ENCODE assay signal across 1 cellular context in the genomic region with DNA sequence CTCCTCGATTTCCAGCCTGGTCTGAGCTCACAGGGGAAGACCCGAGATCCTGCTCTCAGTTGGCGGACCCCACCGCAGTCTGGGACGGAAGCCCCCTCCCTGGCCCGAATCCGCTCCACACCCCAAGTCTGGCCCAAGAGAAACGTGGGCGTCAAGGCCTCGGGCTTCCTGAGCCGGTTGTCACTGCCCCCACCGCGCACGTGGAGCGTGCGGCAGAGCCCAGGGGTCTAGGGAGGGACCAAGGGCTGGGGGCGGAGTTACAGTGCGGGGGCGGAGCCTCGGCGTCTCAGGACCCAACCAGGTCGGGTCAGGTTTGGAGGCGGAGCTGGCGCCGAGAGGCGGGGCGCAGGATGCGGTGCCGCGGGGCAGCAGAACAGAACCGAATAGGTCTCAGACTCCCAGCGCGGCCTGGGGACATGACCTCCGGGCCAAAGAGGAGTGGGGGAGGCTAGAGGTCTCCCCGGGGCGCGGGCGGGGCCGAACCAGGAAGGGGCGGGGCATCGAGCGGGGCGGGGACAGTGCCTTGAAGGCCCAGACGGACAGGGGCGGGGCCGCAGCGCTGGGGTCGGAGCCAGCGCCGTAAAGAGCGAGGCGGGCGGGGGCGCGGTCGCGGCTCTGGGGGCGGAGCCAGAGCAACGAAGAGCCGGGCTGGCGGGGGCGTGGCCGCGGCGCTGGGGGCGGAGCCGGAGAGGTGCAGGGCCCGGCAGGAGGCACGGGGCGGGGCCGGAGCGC.
TF ChIP-seq lines count a peak whose summit lies in the region.

No MANE protein-coding gene starts in this region.

TF ChIP-seq in HepG2, 621 proteins besides CTCF, POLR2A, EP300 and RAD21 (continued from another document and continues in another):
- TF ChIP-seq, protein P1, sequence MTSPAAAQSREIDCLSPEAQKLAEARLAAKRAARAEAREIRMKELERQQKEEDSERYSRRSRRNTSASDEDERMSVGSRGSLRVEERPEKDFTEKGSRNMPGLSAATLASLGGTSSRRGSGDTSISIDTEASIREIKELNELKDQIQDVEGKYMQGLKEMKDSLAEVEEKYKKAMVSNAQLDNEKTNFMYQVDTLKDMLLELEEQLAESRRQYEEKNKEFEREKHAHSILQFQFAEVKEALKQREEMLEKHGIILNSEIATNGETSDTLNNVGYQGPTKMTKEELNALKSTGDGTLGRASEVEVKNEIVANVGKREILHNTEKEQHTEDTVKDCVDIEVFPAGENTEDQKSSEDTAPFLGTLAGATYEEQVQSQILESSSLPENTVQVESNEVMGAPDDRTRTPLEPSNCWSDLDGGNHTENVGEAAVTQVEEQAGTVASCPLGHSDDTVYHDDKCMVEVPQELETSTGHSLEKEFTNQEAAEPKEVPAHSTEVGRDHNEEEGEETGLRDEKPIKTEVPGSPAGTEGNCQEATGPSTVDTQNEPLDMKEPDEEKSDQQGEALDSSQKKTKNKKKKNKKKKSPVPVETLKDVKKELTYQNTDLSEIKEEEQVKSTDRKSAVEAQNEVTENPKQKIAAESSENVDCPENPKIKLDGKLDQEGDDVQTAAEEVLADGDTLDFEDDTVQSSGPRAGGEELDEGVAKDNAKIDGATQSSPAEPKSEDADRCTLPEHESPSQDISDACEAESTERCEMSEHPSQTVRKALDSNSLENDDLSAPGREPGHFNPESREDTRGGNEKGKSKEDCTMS (CRISPR knock-in tag; conservative IDR thresholded peaks at IDR 0.05), result no peak
- TF ChIP-seq U2AF2 (IDR thresholded peaks at IDR 0.05; ENCODE audit: low read depth, low read length) (no peak), ZNF562 (CRISPR knock-in tag; IDR thresholded peaks at IDR 0.05; ENCODE audit: borderline replicate concordance) (no peak; the same call in 1 of the 2 replicates), FOXK1 (CRISPR knock-in tag; IDR thresholded peaks at IDR 0.05; ENCODE audit: borderline replicate concordance, low read depth) (peak; percentile 51; the same call in 1 of the 2 replicates), IRF2 (CRISPR knock-in tag; IDR thresholded peaks at IDR 0.05) (peak; percentile 49; the same call in 1 of the 2 replicates), NRL (CRISPR knock-in tag; IDR thresholded peaks at IDR 0.05; ENCODE audit: borderline replicate concordance) (peak; percentile 99), SYNCRIP (IDR thresholded peaks at IDR 0.05; ENCODE audit: insufficient read depth, low read depth, low read length) (no peak), TCF7 (IDR thresholded peaks at IDR 0.05; ENCODE audit: low read depth) (no peak), ARNT (IDR thresholded peaks at IDR 0.05) (no peak), CBX1 (IDR thresholded peaks at IDR 0.05; ENCODE audit: low read depth) (peak; percentile 18), ZBTB7A (CRISPR knock-in tag; IDR thresholded peaks at IDR 0.05) (peak; percentile 97), RBFOX2 (IDR thresholded peaks at IDR 0.05; ENCODE audit: low read depth, low read length) (peak; percentile 66; the same call in 1 of the 2 replicates), KLF9 (CRISPR knock-in tag; IDR thresholded peaks at IDR 0.05; ENCODE audit: low read depth) (0 out of 2 replicates have a peak, but pooled peaks have one; percentile 60), ZBTB37 (CRISPR knock-in tag; IDR thresholded peaks at IDR 0.05) (no peak), PRPF4 (IDR thresholded peaks at IDR 0.05; ENCODE audit: low read depth, low read length, poor library complexity, severe bottlenecking) (no peak), ARID3A (IDR thresholded peaks at IDR 0.05; ENCODE audit: low read depth, low read length) (no peak), ZNF33A (CRISPR knock-in tag; IDR thresholded peaks at IDR 0.05; ENCODE audit: borderline replicate concordance) (no peak), KLF13 (CRISPR knock-in tag; IDR thresholded peaks at IDR 0.05) (peak; percentile 92; the same call in 1 of the 2 replicates), ZNF354B (CRISPR knock-in tag; IDR thresholded peaks at IDR 0.05) (peak; percentile 88; the same call in 1 of the 2 replicates), PPARG (CRISPR knock-in tag; conservative IDR thresholded peaks at IDR 0.05) (peak; percentile 61; the same call in 1 of the 2 replicates), ZNF468 (CRISPR knock-in tag; IDR thresholded peaks at IDR 0.05) (no peak), ZNF34 (CRISPR knock-in tag; IDR thresholded peaks at IDR 0.05; ENCODE audit: borderline replicate concordance) (peak; percentile 97), ZFP82 (CRISPR knock-in tag; IDR thresholded peaks at IDR 0.05; ENCODE audit: borderline replicate concordance) (peak; percentile 68; the same call in 1 of the 2 replicates), DNMT3B (CRISPR knock-in tag; conservative IDR thresholded peaks at IDR 0.05) (peak; percentile 83), ZNF841 (CRISPR knock-in tag; IDR thresholded peaks at IDR 0.05; ENCODE audit: borderline replicate concordance) (no peak), MYC (CRISPR knock-in tag; IDR thresholded peaks at IDR 0.05; ENCODE audit: borderline replicate concordance) (peak; percentile 98), ISL2 (CRISPR knock-in tag; IDR thresholded peaks at IDR 0.05) (peak; percentile 33; the same call in 1 of the 2 replicates), SAP130 (CRISPR knock-in tag; IDR thresholded peaks at IDR 0.05; ENCODE audit: low read depth) (peak; percentile 92), NFATC3 (CRISPR knock-in tag; IDR thresholded peaks at IDR 0.05) (peak; percentile 98), ZNF713 (CRISPR knock-in tag; IDR thresholded peaks at IDR 0.05) (peak; percentile 84; the same call in 1 of the 2 replicates), PAXIP1 (CRISPR knock-in tag; conservative IDR thresholded peaks at IDR 0.05) (peak; percentile 63), MAZ (IDR thresholded peaks at IDR 0.05; ENCODE audit: borderline replicate concordance, low read depth, low read length) (peak; percentile 27; the same call in 1 of the 2 replicates), MAZ (CRISPR knock-in tag; IDR thresholded peaks at IDR 0.05; ENCODE audit: low read depth) (peak; percentile 97), ATM (IDR thresholded peaks at IDR 0.05; ENCODE audit: borderline replicate concordance) (no peak), SSRP1 (CRISPR knock-in tag; IDR thresholded peaks at IDR 0.05) (no peak), ZNF746 (CRISPR knock-in tag; IDR thresholded peaks at IDR 0.05) (peak; percentile 89), MZF1 (CRISPR knock-in tag; IDR thresholded peaks at IDR 0.05; ENCODE audit: borderline replicate concordance) (no peak), SKI (IDR thresholded peaks at IDR 0.05; ENCODE audit: partially characterized antibody) (no peak), ZNF614 (CRISPR knock-in tag; IDR thresholded peaks at IDR 0.05; ENCODE audit: borderline replicate concordance) (peak; percentile 73; the same call in 1 of the 2 replicates), ZNF816 (CRISPR knock-in tag; IDR thresholded peaks at IDR 0.05; ENCODE audit: borderline replicate concordance) (0 out of 2 replicates have a peak, but pooled peaks have one; percentile 29), ZNF432 (CRISPR knock-in tag; IDR thresholded peaks at IDR 0.05; ENCODE audit: borderline replicate concordance) (no peak), AGO1 (IDR thresholded peaks at IDR 0.05; ENCODE audit: low read depth, low read length, poor library complexity, severe bottlenecking) (peak; percentile 80), ZNF782 (CRISPR knock-in tag; IDR thresholded peaks at IDR 0.05; ENCODE audit: borderline replicate concordance) (peak; percentile 81; the same call in 1 of the 2 replicates), RCOR2 (CRISPR knock-in tag; IDR thresholded peaks at IDR 0.05) (no peak), NCOA5 (CRISPR knock-in tag; IDR thresholded peaks at IDR 0.05) (no peak)
- TF ChIP-seq, protein P2, sequence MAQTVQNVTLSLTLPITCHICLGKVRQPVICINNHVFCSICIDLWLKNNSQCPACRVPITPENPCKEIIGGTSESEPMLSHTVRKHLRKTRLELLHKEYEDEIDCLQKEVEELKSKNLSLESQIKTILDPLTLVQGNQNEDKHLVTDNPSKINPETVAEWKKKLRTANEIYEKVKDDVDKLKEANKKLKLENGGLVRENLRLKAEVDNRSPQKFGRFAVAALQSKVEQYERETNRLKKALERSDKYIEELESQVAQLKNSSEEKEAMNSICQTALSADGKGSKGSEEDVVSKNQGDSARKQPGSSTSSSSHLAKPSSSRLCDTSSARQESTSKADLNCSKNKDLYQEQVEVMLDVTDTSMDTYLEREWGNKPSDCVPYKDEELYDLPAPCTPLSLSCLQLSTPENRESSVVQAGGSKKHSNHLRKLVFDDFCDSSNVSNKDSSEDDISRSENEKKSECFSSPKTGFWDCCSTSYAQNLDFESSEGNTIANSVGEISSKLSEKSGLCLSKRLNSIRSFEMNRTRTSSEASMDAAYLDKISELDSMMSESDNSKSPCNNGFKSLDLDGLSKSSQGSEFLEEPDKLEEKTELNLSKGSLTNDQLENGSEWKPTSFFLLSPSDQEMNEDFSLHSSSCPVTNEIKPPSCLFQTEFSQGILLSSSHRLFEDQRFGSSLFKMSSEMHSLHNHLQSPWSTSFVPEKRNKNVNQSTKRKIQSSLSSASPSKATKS (CRISPR knock-in tag; IDR thresholded peaks at IDR 0.05), result no peak
- TF ChIP-seq, protein P3, sequence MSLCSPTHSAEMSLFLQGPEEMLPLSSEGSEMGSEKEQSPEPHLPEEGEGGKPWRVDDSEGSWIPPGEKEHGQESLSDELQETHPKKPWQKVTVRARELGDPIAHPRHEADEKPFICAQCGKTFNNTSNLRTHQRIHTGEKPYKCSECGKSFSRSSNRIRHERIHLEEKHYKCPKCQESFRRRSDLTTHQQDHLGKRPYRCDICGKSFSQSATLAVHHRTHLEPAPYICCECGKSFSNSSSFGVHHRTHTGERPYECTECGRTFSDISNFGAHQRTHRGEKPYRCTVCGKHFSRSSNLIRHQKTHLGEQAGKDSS (CRISPR knock-in tag; IDR thresholded peaks at IDR 0.05; ENCODE audit: borderline replicate concordance, low read depth), result peak; percentile 75; the same call in 1 of the 2 replicates
- TF ChIP-seq, protein P4, sequence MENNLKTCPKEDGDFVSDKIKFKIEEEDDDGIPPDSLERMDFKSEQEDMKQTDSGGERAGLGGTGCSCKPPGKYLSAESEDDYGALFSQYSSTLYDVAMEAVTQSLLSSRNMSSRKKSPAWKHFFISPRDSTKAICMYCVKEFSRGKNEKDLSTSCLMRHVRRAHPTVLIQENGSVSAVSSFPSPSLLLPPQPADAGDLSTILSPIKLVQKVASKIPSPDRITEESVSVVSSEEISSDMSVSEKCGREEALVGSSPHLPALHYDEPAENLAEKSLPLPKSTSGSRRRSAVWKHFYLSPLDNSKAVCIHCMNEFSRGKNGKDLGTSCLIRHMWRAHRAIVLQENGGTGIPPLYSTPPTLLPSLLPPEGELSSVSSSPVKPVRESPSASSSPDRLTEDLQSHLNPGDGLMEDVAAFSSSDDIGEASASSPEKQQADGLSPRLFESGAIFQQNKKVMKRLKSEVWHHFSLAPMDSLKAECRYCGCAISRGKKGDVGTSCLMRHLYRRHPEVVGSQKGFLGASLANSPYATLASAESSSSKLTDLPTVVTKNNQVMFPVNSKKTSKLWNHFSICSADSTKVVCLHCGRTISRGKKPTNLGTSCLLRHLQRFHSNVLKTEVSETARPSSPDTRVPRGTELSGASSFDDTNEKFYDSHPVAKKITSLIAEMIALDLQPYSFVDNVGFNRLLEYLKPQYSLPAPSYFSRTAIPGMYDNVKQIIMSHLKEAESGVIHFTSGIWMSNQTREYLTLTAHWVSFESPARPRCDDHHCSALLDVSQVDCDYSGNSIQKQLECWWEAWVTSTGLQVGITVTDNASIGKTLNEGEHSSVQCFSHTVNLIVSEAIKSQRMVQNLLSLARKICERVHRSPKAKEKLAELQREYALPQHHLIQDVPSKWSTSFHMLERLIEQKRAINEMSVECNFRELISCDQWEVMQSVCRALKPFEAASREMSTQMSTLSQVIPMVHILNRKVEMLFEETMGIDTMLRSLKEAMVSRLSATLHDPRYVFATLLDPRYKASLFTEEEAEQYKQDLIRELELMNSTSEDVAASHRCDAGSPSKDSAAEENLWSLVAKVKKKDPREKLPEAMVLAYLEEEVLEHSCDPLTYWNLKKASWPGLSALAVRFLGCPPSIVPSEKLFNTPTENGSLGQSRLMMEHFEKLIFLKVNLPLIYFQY (CRISPR knock-in tag; IDR thresholded peaks at IDR 0.05; ENCODE audit: borderline replicate concordance), result peak; percentile 59; the same call in 1 of the 2 replicates
